Comparison of ENCODE assay signal across 14 cellular contexts in the genomic region with DNA sequence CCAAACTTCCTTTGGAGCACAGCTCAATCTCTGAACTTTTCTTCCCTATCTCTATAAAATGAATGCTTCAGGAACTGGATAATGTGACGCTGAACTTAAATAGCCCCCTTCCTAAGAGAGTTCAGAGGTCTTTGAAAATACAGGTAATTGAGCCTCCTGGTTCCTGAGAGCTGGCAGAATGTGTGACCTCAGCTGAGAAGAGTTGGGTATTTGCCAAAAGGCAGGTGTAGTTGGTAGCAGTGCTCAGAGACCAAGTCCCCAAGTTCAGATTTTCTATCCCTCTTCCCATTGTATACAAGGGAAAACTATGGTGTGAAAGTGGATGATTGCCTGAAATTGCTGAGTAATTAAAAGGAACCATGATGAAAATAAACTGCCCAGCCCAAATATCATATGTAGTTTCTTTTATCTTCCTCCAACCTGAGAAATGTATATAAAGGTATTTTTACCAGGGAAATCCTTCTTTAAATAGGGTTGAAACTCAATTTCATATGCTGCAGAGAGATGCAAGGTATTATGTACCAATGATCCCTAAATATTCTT.
"Had no signal": no experiment of that assay in that cellular context is flagged by ENCODE, and none has a peak within 500 bp of the region (broad histone marks: within the 10 kb centered on the region; RNA-seq: fewer than 3 reads in every experiment).

No MANE protein-coding gene starts in this region.

- DNase-seq: activated CD4-positive, alpha-beta memory T cell treated with anti-CD3 and anti-CD28 coated beads for 36 hours; activated gamma-delta T cell; activated T-cell treated with anti-CD3 and anti-CD28 coated beads, Interleukin-2, amount 50 U/mL, for 4 hours; brain microvascular endothelial cell; cerebellar nuclear complex; dermis blood vessel endothelial cell; hippocampal formation; lower lobe of right lung; naive B cell; stimulated activated CD4-positive, alpha-beta T cell treated with anti-CD3 and anti-CD28 coated beads, Interleukin-4, amount 100 ng/mL, for 24 hours; stimulated activated naive CD8-positive, alpha-beta T cell treated with anti-CD3 and anti-CD28 coated beads, Interleukin-15, amount 100 ng/mL, for 72 hours had no signal

- H3K27ac Mint-ChIP-seq: activated CD4-positive, alpha-beta memory T cell treated with anti-CD3 and anti-CD28 coated beads for 36 hours; activated naive CD8-positive, alpha-beta T cell; naive B cell; stimulated activated naive CD8-positive, alpha-beta T cell treated with anti-CD3 and anti-CD28 coated beads, Interleukin-15, amount 100 ng/mL, for 72 hours had no signal

- H3K27ac ChIP-seq: brain microvascular endothelial cell, lower lobe of right lung, parathyroid adenoma, thoracic aorta had no signal

- H3K4me3 ChIP-seq: lower lobe of right lung, thoracic aorta had no signal

- H3K27me3 Mint-ChIP-seq: activated CD4-positive, alpha-beta memory T cell treated with anti-CD3 and anti-CD28 coated beads for 36 hours; activated naive CD8-positive, alpha-beta T cell; stimulated activated naive CD8-positive, alpha-beta T cell treated with anti-CD3 and anti-CD28 coated beads, Interleukin-15, amount 100 ng/mL, for 72 hours had no signal

- H3K4me1 ChIP-seq: parathyroid adenoma had no signal

- H3K9me3 Mint-ChIP-seq: activated CD4-positive, alpha-beta memory T cell treated with anti-CD3 and anti-CD28 coated beads for 36 hours; activated T-cell treated with anti-CD3 and anti-CD28 coated beads, Interleukin-2, amount 50 U/mL, for 4 hours; naive B cell had no signal

- H3K27me3 ChIP-seq: brain microvascular endothelial cell had no signal

- H3K36me3 Mint-ChIP-seq: activated CD4-positive, alpha-beta memory T cell treated with anti-CD3 and anti-CD28 coated beads for 36 hours; activated naive CD8-positive, alpha-beta T cell; naive B cell had no signal

- H3K4me3 Mint-ChIP-seq: activated CD4-positive, alpha-beta memory T cell treated with anti-CD3 and anti-CD28 coated beads for 36 hours; activated naive CD8-positive, alpha-beta T cell; activated T-cell treated with anti-CD3 and anti-CD28 coated beads, Interleukin-2, amount 50 U/mL, for 4 hours; naive B cell; stimulated activated naive CD8-positive, alpha-beta T cell treated with anti-CD3 and anti-CD28 coated beads, Interleukin-15, amount 100 ng/mL, for 72 hours had no signal

- H3K36me3 ChIP-seq: brain microvascular endothelial cell, lower lobe of right lung, thoracic aorta had no signal

- H3K9me3 ChIP-seq: lower lobe of right lung, thoracic aorta had no signal
